10 cellular contexts compared by ENCODE assay signal in the genomic region with DNA sequence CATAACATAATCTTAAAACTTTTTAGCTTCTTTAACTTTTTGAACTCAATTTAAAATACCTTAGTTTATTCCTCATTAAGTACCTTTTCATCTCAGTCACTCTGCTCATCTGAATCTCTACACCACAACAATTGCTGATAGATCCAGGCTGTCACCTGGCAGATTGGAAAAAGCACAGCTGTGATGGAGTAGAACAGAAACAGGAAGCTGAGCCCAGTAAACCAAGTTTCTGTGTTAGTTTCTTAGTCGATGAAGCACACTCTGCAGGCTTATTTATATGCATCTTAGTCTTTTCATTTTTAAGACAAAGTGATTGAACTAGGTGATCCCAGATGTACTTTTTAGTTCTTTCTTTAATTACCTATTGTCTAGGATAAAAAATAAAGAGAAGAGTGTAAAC.
A peak's percentile ranks its signal among the peaks of the same experiment; 100 is the strongest.
DNase-seq lines count a peak whose midpoint lies in the region; ATAC-seq lines count a peak whose summit lies in the region.
"Had no signal": no experiment of that assay in that cellular context is flagged by ENCODE, and none has a peak within 500 bp of the region (broad histone marks: within the 10 kb centered on the region; RNA-seq: fewer than 3 reads in every experiment).

No MANE protein-coding gene starts in this region.

- peaks cover 4% of the 10 kb centered on the region for H3K36me3 Mint-ChIP-seq in natural killer cell treated with Interleukin-12 subunit alpha and Interleukin-12 subunit beta and Interleukin-15 and Interleukin-18, amount 100 ng/mL, for 72 hours
- H3K36me3 Mint-ChIP-seq: CD4-positive, alpha-beta memory T cell had no signal

- peaks cover 13% of the 10 kb centered on the region for H3K9me3 Mint-ChIP-seq in natural killer cell treated with Interleukin-12 subunit alpha and Interleukin-12 subunit beta and Interleukin-15 and Interleukin-18, amount 100 ng/mL, for 72 hours

- H3K27me3 Mint-ChIP-seq in natural killer cell treated with Interleukin-12 subunit alpha and Interleukin-12 subunit beta and Interleukin-15 and Interleukin-18, amount 100 ng/mL, for 72 hours: no peaks in the 10 kb centered on the region
- H3K27me3 Mint-ChIP-seq: CD4-positive, alpha-beta memory T cell had no signal

- ATAC-seq in GM18861 (IDR thresholded peaks at IDR 0.05; ENCODE audit: unreplicated experiment) (peak; percentile 83), GM21390 (IDR thresholded peaks at IDR 0.05; ENCODE audit: unreplicated experiment) (peak; percentile 86), HG03025 (IDR thresholded peaks at IDR 0.05; ENCODE audit: low FRiP score, unreplicated experiment) (peak; percentile 90)
- ATAC-seq in natural killer cell treated with Interleukin-12 subunit alpha and Interleukin-12 subunit beta and Interleukin-15 and Interleukin-18, amount 100 ng/mL, for 72 hours: no peak

- peak; percentile 27 for DNase-seq in NAMALWA (ENCODE audit: low spot score)
- DNase-seq in amygdala (lab: John Stamatoyannopoulos, UW): no peak
- no peak for DNase-seq in kidney glomerular epithelial cell (lab: John Stamatoyannopoulos, UW)
- no peak for DNase-seq in GF-D8 (lab: John Stamatoyannopoulos, UW)
- DNase-seq in natural killer cell treated with Interleukin-12 subunit alpha and Interleukin-12 subunit beta and Interleukin-15 and Interleukin-18, amount 100 ng/mL, for 72 hours (ENCODE audit: low spot score): no peak
- DNase-seq: CD4-positive, alpha-beta memory T cell; NCI-H1694 treated with DMSO at 0.1 percent for 48 hours had no signal

- H3K4me1 Mint-ChIP-seq in natural killer cell treated with Interleukin-12 subunit alpha and Interleukin-12 subunit beta and Interleukin-15 and Interleukin-18, amount 100 ng/mL, for 72 hours (ENCODE audit: low read depth in 2 of 2): no peaks in the 10 kb centered on the region
- H3K4me1 Mint-ChIP-seq: CD4-positive, alpha-beta memory T cell had no signal

- no peak overlapping the region for H3K4me3 Mint-ChIP-seq in natural killer cell treated with Interleukin-12 subunit alpha and Interleukin-12 subunit beta and Interleukin-15 and Interleukin-18, amount 100 ng/mL, for 72 hours
- H3K4me3 Mint-ChIP-seq: CD4-positive, alpha-beta memory T cell had no signal

- no peak overlapping the region for H3K27ac Mint-ChIP-seq in natural killer cell treated with Interleukin-12 subunit alpha and Interleukin-12 subunit beta and Interleukin-15 and Interleukin-18, amount 100 ng/mL, for 72 hours
- H3K27ac Mint-ChIP-seq: CD4-positive, alpha-beta memory T cell had no signal

Comparison
In these comparisons a context has a peak if more than half of its experiments do, and no peak if none do; other contexts are left out.
1. ATAC-seq: peak in GM18861 (single experiment), GM21390 (single experiment) and HG03025 (single experiment); none in natural killer cell treated with Interleukin-12 subunit alpha and Interleukin-12 subunit beta and Interleukin-15 and Interleukin-18, amount 100 ng/mL, for 72 hours (0 of 2).